Comparison of ENCODE assay signal across 7 cellular contexts in genomic region chr11:62645934-62646824, GRCh38. TPM values are rescaled to one million over a fixed set of nuclear protein-coding genes. Genes with fewer than 3 reads are reported as not detected.
DNase-seq lines count a peak whose midpoint lies in the region; ATAC-seq, FAIRE-seq and TF ChIP-seq lines count a peak whose summit lies in the region.

GANAB (minus strand) TSS chr11:62646613; CDS start chr11:62646599, 14 bp downstream.

- no peak for TF ChIP-seq EP300 in sigmoid colon (IDR thresholded peaks at IDR 0.05)

- TF ChIP-seq CTCF in body of pancreas (IDR thresholded peaks at IDR 0.05) (no peak), sigmoid colon (IDR thresholded peaks at IDR 0.05) (no peak)

- H3K27me3 ChIP-seq in body of pancreas (no peaks in the 10 kb centered on the region), sigmoid colon (no peaks in the 10 kb centered on the region)

- FAIRE-seq in TTC549 (lab: Jason Lieb, UNC) = peak; percentile 88

- TF ChIP-seq POLR2A in body of pancreas (IDR thresholded peaks at IDR 0.05) (peak; percentile 63 to 89 (median 87)), sigmoid colon (IDR thresholded peaks at IDR 0.05) (peak; percentile 81 to 86)

- H3K36me3 ChIP-seq in body of pancreas (replicated peaks in 1 of 2; ENCODE audit: insufficient read depth in 1 of 2, low read depth in 2 of 2) (peaks cover 0 to 7% of the 10 kb centered on the region in 2 donors), sigmoid colon (peaks cover 11 to 53% (median 26%) of the 10 kb centered on the region in 4 donors)

- peak within 1 kb of the TSS; percentile 79 to 92 (median 84) for H3K27ac ChIP-seq in body of pancreas
- H3K27ac ChIP-seq in sigmoid colon = peak within 1 kb of the TSS; percentile 89 to 96 (median 94)

- H3K4me3 ChIP-seq in body of pancreas (peak within 1 kb of the TSS; percentile 84 to 98), sigmoid colon (peak within 1 kb of the TSS; percentile 63 to 98 (median 86))

- H3K9me3 ChIP-seq in body of pancreas = no peaks in the 10 kb centered on the region
- no peaks in the 10 kb centered on the region for H3K9me3 ChIP-seq in sigmoid colon

- 0% methylated on average over 16 to 74 of the region's 75 CpGs for WGBS in body of pancreas, 2 donors
- WGBS in sigmoid colon, 2 donors = 0% methylated on average over 75 of the region's 75 CpGs

- intact Hi-C loops in body of pancreas (cut with DNase I) = no loop called here
- intact Hi-C loops in sigmoid colon (cut with DNase I) = loop anchor here (2.0 kb wide), 2 partner anchors 19 to 23 kb away; partner anchors contain the start of genes C11orf98 and CSKMT

- peak; percentile 74 for ATAC-seq in GM18519 (IDR thresholded peaks at IDR 0.05; ENCODE audit: low FRiP score, unreplicated experiment)
- ATAC-seq in HG03064 (IDR thresholded peaks at IDR 0.05; ENCODE audit: low read depth, unreplicated experiment) = peak; percentile 84
- ATAC-seq in body of pancreas = peak; percentile 99

- peaks cover 34% of the 10 kb centered on the region for H3K4me1 ChIP-seq in body of pancreas
- peaks cover 0 to 32% (median 23%) of the 10 kb centered on the region in 4 donors for H3K4me1 ChIP-seq in sigmoid colon

- peak; percentile 95 for DNase-seq in NCI-H2107 treated with DMSO at 0.1 percent for 48 hours (lab: John Stamatoyannopoulos, UW; ENCODE audit: unreplicated experiment)
- DNase-seq in body of pancreas = peak; percentile 99 to 100 (median 100)
- DNase-seq in iPS DF 19.7 (ENCODE audit: low read depth, low spot score) = peak; percentile 75
- peak; percentile 100 for DNase-seq in sigmoid colon

RNA-seq across cellular contexts. Expression of gene GANAB, which starts in this region (rescaled TPM):
- 10 to 100 TPM; 62.3 to 64.9 TPM for total RNA-seq in body of pancreas
- total RNA-seq in sigmoid colon = 100 to 1,000 TPM in 1 of 4 donors, 10 to 100 TPM in 3; 67.4 to 111 (median 77.9) TPM
- polyA plus RNA-seq in sigmoid colon = 100 to 1,000 TPM in 1 of 3 donors, 10 to 100 TPM in 2; 12.6 to 163 (median 37.9) TPM

Comparison
In these comparisons a context has a peak if more than half of its experiments do, and no peak if none do; other contexts are left out.
1. Peak in every context shown above with its lines: DNase-seq, ATAC-seq, H3K4me3 ChIP-seq and H3K27ac ChIP-seq.